In genomic region chr1:53185955-53186297, GRCh38 we compare ENCODE assay signal across 1 cellular context.
TF ChIP-seq lines count a peak whose summit lies in the region.

No MANE protein-coding gene starts in this region.

TF ChIP-seq in K562, 482 proteins besides CTCF, POLR2A, EP300 and RAD21:
- peak; percentile 6; the same call in 1 of the 2 replicates for TF ChIP-seq VEZF1 (CRISPR knock-in tag; IDR thresholded peaks at IDR 0.05)
TF ChIP-seq in K562: peak in this region for 1; not testable (repeated sequence) for 481.
